Comparison of ENCODE assay signal across 10 cellular contexts in genomic region chr1:3771108-3772026, GRCh38. TPM values are rescaled to one million over a fixed set of nuclear protein-coding genes. Genes with fewer than 3 reads are reported as not detected.
DNase-seq lines count a peak whose midpoint lies in the region; ATAC-seq, FAIRE-seq and TF ChIP-seq lines count a peak whose summit lies in the region.
"Had no signal": no experiment of that assay in that cellular context is flagged by ENCODE, and none has a peak within 500 bp of the region (broad histone marks: within the 10 kb centered on the region; RNA-seq: fewer than 3 reads in every experiment).

No MANE protein-coding gene starts in this region.

- peak overlapping the region; percentile 34 to 67 (median 62) for H3K27ac ChIP-seq in body of pancreas
- H3K27ac ChIP-seq in right lobe of liver, result no peak overlapping the region

- H3K27ac Mint-ChIP-seq in activated T-cell treated with anti-CD3 and anti-CD28 coated beads, Interleukin-2, amount 50 U/mL, for 24 hours, result peak overlapping the region; percentile 77
- no peak overlapping the region for H3K27ac Mint-ChIP-seq in type B pancreatic cell

- 31 to 34% methylated on average over 14 to 32 of the region's 32 CpGs for WGBS in body of pancreas, 2 donors
- WGBS in right lobe of liver (ENCODE audit: insufficient coverage, low coverage, low lambda C conversion rate, missing lambda C conversion rate), result 83% methylated on average over 10 of the region's 32 CpGs

- intact Hi-C loops in body of pancreas (cut with DNase I), result no loop called here
- intact Hi-C loops in right lobe of liver (cut with DNase I), result no loop called here
- intact Hi-C loops in head of caudate nucleus (cut with DNase I), result no loop called here

- ATAC-seq in body of pancreas (no peak), right lobe of liver (no peak)

- H3K36me3 Mint-ChIP-seq in activated T-cell treated with anti-CD3 and anti-CD28 coated beads, Interleukin-2, amount 50 U/mL, for 24 hours (ENCODE audit: low read depth), result no peaks in the 10 kb centered on the region
- H3K36me3 Mint-ChIP-seq in type B pancreatic cell, result no peaks in the 10 kb centered on the region

- DNase-seq in activated T-cell treated with anti-CD3 and anti-CD28 coated beads, Interleukin-2, amount 50 U/mL, for 24 hours, result no peak
- no peak for DNase-seq in activated T-cell treated with anti-CD3 and anti-CD28 coated beads, Interleukin-2, amount 50 U/mL, for 1 hour
- DNase-seq in body of pancreas (peak in 2 of 4 donors; percentile 45 to 53), right lobe of liver (no peak), type B pancreatic cell (ENCODE audit: extremely low spot score, unreplicated experiment) (no peak), head of caudate nucleus (no peak), RCC 7860 (ENCODE audit: low spot score) (no peak)
- no peak for DNase-seq in stimulated activated naive CD4-positive, alpha-beta T cell treated with Interleukin-2 at 50 U/mL for 16 hours (lab: John Stamatoyannopoulos, UW)

- FAIRE-seq in RCC 7860 (lab: Jason Lieb, UNC), result no peak

- TF ChIP-seq POLR2A in body of pancreas (IDR thresholded peaks at IDR 0.05) (no peak), right lobe of liver (IDR thresholded peaks at IDR 0.05) (no peak)

- H3K4me1 Mint-ChIP-seq in activated T-cell treated with anti-CD3 and anti-CD28 coated beads, Interleukin-2, amount 50 U/mL, for 24 hours (ENCODE audit: low read depth), result peaks cover 19% of the 10 kb centered on the region
- H3K4me1 Mint-ChIP-seq in type B pancreatic cell (ENCODE audit: unreplicated experiment), result peaks cover 8% of the 10 kb centered on the region

- H3K27me3 ChIP-seq in body of pancreas, result no peaks in the 10 kb centered on the region
- no peaks in the 10 kb centered on the region for H3K27me3 ChIP-seq in right lobe of liver

- no peaks in the 10 kb centered on the region for H3K9me3 Mint-ChIP-seq in activated T-cell treated with anti-CD3 and anti-CD28 coated beads, Interleukin-2, amount 50 U/mL, for 24 hours
- no peaks in the 10 kb centered on the region for H3K9me3 Mint-ChIP-seq in type B pancreatic cell

- H3K9me3 ChIP-seq in body of pancreas (no peaks in the 10 kb centered on the region), right lobe of liver (no peaks in the 10 kb centered on the region)

- H3K27me3 Mint-ChIP-seq in activated T-cell treated with anti-CD3 and anti-CD28 coated beads, Interleukin-2, amount 50 U/mL, for 24 hours, result no peaks in the 10 kb centered on the region
- peaks cover 4% of the 10 kb centered on the region for H3K27me3 Mint-ChIP-seq in type B pancreatic cell

- H3K4me3 Mint-ChIP-seq in activated T-cell treated with anti-CD3 and anti-CD28 coated beads, Interleukin-2, amount 50 U/mL, for 24 hours, result peak overlapping the region; percentile 76
- H3K4me3 Mint-ChIP-seq in type B pancreatic cell, result peak overlapping the region; percentile 70

- TF ChIP-seq CTCF in body of pancreas (IDR thresholded peaks at IDR 0.05), result no peak
- TF ChIP-seq CTCF in right lobe of liver (IDR thresholded peaks at IDR 0.05), result no peak
- no peak for TF ChIP-seq CTCF in type B pancreatic cell (conservative IDR thresholded peaks at IDR 0.05)

- H3K4me1 ChIP-seq in body of pancreas, result peaks cover 59% of the 10 kb centered on the region
- peaks cover 0 to 36% (median 11%) of the 10 kb centered on the region in 4 donors for H3K4me1 ChIP-seq in right lobe of liver

- H3K4me3 ChIP-seq in body of pancreas (peak overlapping the region in 1 of 2 donors; percentile 87), right lobe of liver (peak overlapping the region; percentile 56 to 73 (median 56))

- H3K36me3 ChIP-seq in body of pancreas (replicated peaks in 1 of 2; ENCODE audit: insufficient read depth in 1 of 2, low read depth in 2 of 2), result no peaks in the 10 kb centered on the region
- H3K36me3 ChIP-seq in right lobe of liver, result no peaks in the 10 kb centered on the region

RNA-seq across cellular contexts. Expression of gene SMIM1, which starts 1.2 kb away (rescaled TPM):
- total RNA-seq in body of pancreas, result 1 to 10 TPM in 1 of 2 donors, not detected in 1; 5.2 TPM
- 1 to 10 TPM; 2.6 to 8.7 (median 4.6) TPM for total RNA-seq in right lobe of liver
- total RNA-seq in type B pancreatic cell (ENCODE audit: low replicate concordance), result 10.8 and 15.1 TPM in 2 replicates
- total RNA-seq: Daoy had no signal

RNA-seq across cellular contexts. Expression of gene CCDC27, which starts 19.1 kb away (rescaled TPM):
- not detected for total RNA-seq in body of pancreas
- total RNA-seq in right lobe of liver, result not detected
- total RNA-seq in type B pancreatic cell (ENCODE audit: low replicate concordance), result not detected in 2 replicates
- total RNA-seq: Daoy, HT1080 had no signal

RNA-seq across cellular contexts. Expression of gene LRRC47, which starts 24.9 kb away (rescaled TPM):
- total RNA-seq in body of pancreas (10 to 100 TPM; 40.0 to 49.4 TPM), right lobe of liver (10 to 100 TPM; 22.7 to 32.2 (median 25.8) TPM), type B pancreatic cell (ENCODE audit: low replicate concordance) (53.5 and 56.5 TPM in 2 replicates)

Comparison
In these comparisons a context has a peak if more than half of its experiments do, and no peak if none do; other contexts are left out.
1. H3K27ac ChIP-seq: peak in body of pancreas (4 of 4); none in right lobe of liver (0 of 3).